ENCODE assay signal across 21 cellular contexts in the genomic region with DNA sequence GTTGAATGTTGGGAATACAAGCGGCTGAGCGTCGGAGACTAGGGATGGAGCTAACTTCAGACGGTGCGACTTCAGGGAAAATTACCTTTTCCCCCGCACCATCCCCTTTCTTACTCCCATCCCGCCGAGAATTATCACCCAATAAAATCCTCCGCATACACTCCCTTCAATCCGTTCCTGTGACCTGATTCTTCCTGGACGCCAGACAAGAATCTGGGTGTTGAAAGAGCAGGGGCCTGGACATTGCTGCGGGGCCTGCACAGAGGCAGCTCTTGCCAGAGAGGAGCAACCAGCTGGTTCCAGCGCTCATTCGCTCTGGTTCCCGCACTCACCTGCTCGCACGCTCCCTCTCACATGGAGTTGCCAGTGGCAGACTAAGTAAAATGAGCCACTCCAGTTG.
DNase-seq lines count a peak whose midpoint lies in the region; ATAC-seq, FAIRE-seq and TF ChIP-seq lines count a peak whose summit lies in the region.
"Had no signal": no experiment of that assay in that cellular context is flagged by ENCODE, and none has a peak within 500 bp of the region (broad histone marks: within the 10 kb centered on the region; RNA-seq: fewer than 3 reads in every experiment).

No MANE protein-coding gene starts in this region.

- H3K36me3 ChIP-seq in GM23338 (ENCODE audit: insufficient read depth): no peaks in the 10 kb centered on the region
- no peaks in the 10 kb centered on the region for H3K36me3 ChIP-seq in H1 (ENCODE audit: control insufficient read depth in 2 of 4, insufficient read depth in 4 of 4, low read length in 3 of 4)
- H3K36me3 ChIP-seq: adrenal gland, breast epithelium, colonic mucosa, esophagus squamous epithelium, gastroesophageal sphincter, right lobe of liver, tibial artery had no signal

- no peak overlapping the region for H3K27ac ChIP-seq in GM23338 (ENCODE audit: low read depth)
- no peak overlapping the region for H3K27ac ChIP-seq in H1 (ENCODE audit: low read depth, low read length)
- H3K27ac ChIP-seq: adrenal gland, breast epithelium, colonic mucosa, esophagus squamous epithelium, gastroesophageal sphincter, right lobe of liver, tibial artery had no signal

- TF ChIP-seq CTCF in GM23338 (conservative IDR thresholded peaks at IDR 0.05; ENCODE audit: low read depth in 2 of 2) (no peak), H1 (IDR thresholded peaks at IDR 0.05; ENCODE audit: control extremely low read depth in 1 of 3, insufficient read depth in 1 of 3, low read depth in 1 of 3, low read length in 3 of 3) (no peak)

- no peaks in the 10 kb centered on the region for H3K23me2 ChIP-seq in H1 (ENCODE audit: low read depth, low read length)

- peak; percentile 33 for DNase-seq in GM23338 (ENCODE audit: low spot score)
- DNase-seq in H1 (ENCODE audit: low read depth in 1 of 2, low spot score in 2 of 2): peak in 1 of 2 experiments; percentile 57
- peak; percentile 26 for DNase-seq in skeletal muscle cell (ENCODE audit: low read depth)
- no peak for DNase-seq in DMS79 (lab: John Stamatoyannopoulos, UW)
- DNase-seq: adrenal gland; colonic mucosa; esophagus squamous epithelium; GOT3; immature natural killer cell; Kasumi-1; NCI-H187; NCI-H69; right lobe of liver; stimulated activated naive CD8-positive, alpha-beta T cell treated with anti-CD3 and anti-CD28 coated beads, Interleukin-15, amount 100 ng/mL, for 72 hours; tibial artery had no signal

- peak overlapping the region; percentile 89 for H2AFZ ChIP-seq in GM23338
- peak overlapping the region; percentile 85 for H2AFZ ChIP-seq in H1 (ENCODE audit: low read length)

- H3K4me3 ChIP-seq in GM23338 (peak overlapping the region; percentile 50), H1 (ENCODE audit: extremely low read depth in 1 of 4, insufficient read depth in 2 of 4, low read depth in 3 of 4, low read length in 4 of 4) (peak overlapping the region; percentile 30 to 60 (median 52); a peak in 7 of 8 replicates), iPS-11a (ENCODE audit: low read depth, low read length) (peak overlapping the region; percentile 30), skeletal muscle cell (ENCODE audit: low read depth, low read length) (no peak overlapping the region)
- H3K4me3 ChIP-seq: adrenal gland, breast epithelium, colonic mucosa, esophagus squamous epithelium, gastroesophageal sphincter, right lobe of liver, tibial artery had no signal

- H2BK120ac ChIP-seq in H1 (replicated peaks; ENCODE audit: low read depth, low read length): no peak overlapping the region

- no peak overlapping the region for H3K14ac ChIP-seq in H1 (ENCODE audit: insufficient read length)

- H4K91ac ChIP-seq in H1 (replicated peaks; ENCODE audit: insufficient read length, low read length): no peak overlapping the region

- no peak for TF ChIP-seq POLR2A in H1 (IDR thresholded peaks at IDR 0.05; ENCODE audit: control extremely low read depth in 1 of 2, low read depth in 2 of 2, low read length in 2 of 2)

- H3K27me3 ChIP-seq in GM23338 (ENCODE audit: insufficient read depth) (no peaks in the 10 kb centered on the region), H1 (replicated peaks in 1 of 4; ENCODE audit: control insufficient read depth in 3 of 4, extremely low read depth in 1 of 4, insufficient read depth in 3 of 4, low read length in 3 of 4) (no peaks in the 10 kb centered on the region)
- H3K27me3 ChIP-seq: adrenal gland, breast epithelium, colonic mucosa, esophagus squamous epithelium, gastroesophageal sphincter, right lobe of liver, tibial artery had no signal

- H2BK15ac ChIP-seq in H1 (ENCODE audit: low read length): no peak overlapping the region

- H3K79me1 ChIP-seq in H1 (ENCODE audit: low read depth, low read length): no peaks in the 10 kb centered on the region

- H3K9me3 ChIP-seq in H1 (ENCODE audit: insufficient read depth in 2 of 2, low read depth in 1 of 2, low read length in 1 of 2): 0 out of 4 replicates have a peak, but pooled peaks cover 0 to 3% of the 10 kb centered on the region in 2 experiments
- H3K9me3 ChIP-seq: adrenal gland, breast epithelium, colonic mucosa, esophagus squamous epithelium, gastroesophageal sphincter, right lobe of liver, tibial artery had no signal

- H3K18ac ChIP-seq in H1 (ENCODE audit: extremely low read depth, low read length): 0 out of 2 replicates have a peak overlapping the region, but pooled peaks have one; percentile 6

- TF ChIP-seq RAD21 in H1 (IDR thresholded peaks at IDR 0.05 in 1 of 2, conservative IDR thresholded peaks at IDR 0.05 in 1 of 2; ENCODE audit: low read depth in 2 of 2, low read length in 2 of 2): no peak

- H3K23ac ChIP-seq in H1 (ENCODE audit: insufficient read length): no peak overlapping the region

- no peak overlapping the region; the same call in 1 of the 2 replicates for H4K8ac ChIP-seq in H1 (ENCODE audit: extremely low read depth, insufficient read depth, low read length)

- peak overlapping the region; percentile 61; the same call in 1 of the 2 replicates for H2BK12ac ChIP-seq in H1 (ENCODE audit: low read depth, low read length)

- no peak for TF ChIP-seq EP300 in H1 (IDR thresholded peaks at IDR 0.05; ENCODE audit: borderline replicate concordance in 1 of 2, low read depth in 2 of 2, low read length in 2 of 2)

- peak overlapping the region; percentile 70 for H3K4me2 ChIP-seq in GM23338
- H3K4me2 ChIP-seq in H1 (ENCODE audit: insufficient read depth in 1 of 2, low read depth in 2 of 2, low read length in 2 of 2): peak overlapping the region; percentile 61 to 87

- H3K4me1 ChIP-seq in GM23338 (ENCODE audit: insufficient read depth) (0 out of 2 replicates have a peak, but pooled peaks cover 10% of the 10 kb centered on the region), H1 (replicated peaks in 1 of 4; ENCODE audit: control insufficient read depth in 3 of 4, insufficient read depth in 4 of 4, low read length in 3 of 4) (peaks cover 0 to 5% (median 2%) of the 10 kb centered on the region in 4 experiments; a peak in 4 of 7 replicates)
- H3K4me1 ChIP-seq: adrenal gland, breast epithelium, colonic mucosa, gastroesophageal sphincter, right lobe of liver, tibial artery had no signal

- H3K4me3 Mint-ChIP-seq in GM23338: no peak overlapping the region; the same call in 2 of the 3 replicates
- H3K4me3 Mint-ChIP-seq: immature natural killer cell; stimulated activated naive CD8-positive, alpha-beta T cell treated with anti-CD3 and anti-CD28 coated beads, Interleukin-15, amount 100 ng/mL, for 72 hours; T-helper 1 cell treated with Interleukin-12 subunit alpha and Interleukin-12 subunit beta and Interleukin-4 antibody, amounts not matched to agents 30 μg/mL and 1 μg/mL, for 36 hours had no signal

- no peaks in the 10 kb centered on the region for H3F3A ChIP-seq in GM23338 (replicated peaks; ENCODE audit: low read depth)

- H3K27ac Mint-ChIP-seq in GM23338: no peak overlapping the region
- H3K27ac Mint-ChIP-seq: immature natural killer cell; stimulated activated naive CD8-positive, alpha-beta T cell treated with anti-CD3 and anti-CD28 coated beads, Interleukin-15, amount 100 ng/mL, for 72 hours; T-helper 1 cell treated with Interleukin-12 subunit alpha and Interleukin-12 subunit beta and Interleukin-4 antibody, amounts not matched to agents 30 μg/mL and 1 μg/mL, for 36 hours had no signal

- ATAC-seq in GM23338 (peak; percentile 69), HG02623 (IDR thresholded peaks at IDR 0.05; ENCODE audit: unreplicated experiment) (no peak), GM18861 (IDR thresholded peaks at IDR 0.05; ENCODE audit: unreplicated experiment) (no peak)
- ATAC-seq: gastroesophageal sphincter; right lobe of liver; stimulated activated naive CD8-positive, alpha-beta T cell treated with anti-CD3 and anti-CD28 coated beads, Interleukin-15, amount 100 ng/mL, for 72 hours had no signal

- H3K27me3 Mint-ChIP-seq in GM23338 (ENCODE audit: insufficient read depth, low read depth, poor library complexity): no peaks in the 10 kb centered on the region
- H3K27me3 Mint-ChIP-seq: stimulated activated naive CD8-positive, alpha-beta T cell treated with anti-CD3 and anti-CD28 coated beads, Interleukin-15, amount 100 ng/mL, for 72 hours had no signal

- H3K9me2 ChIP-seq in GM23338 (ENCODE audit: insufficient read depth): no peaks in the 10 kb centered on the region

- H4K20me1 ChIP-seq in GM23338 (replicated peaks; ENCODE audit: insufficient read depth): no peaks in the 10 kb centered on the region
- no peaks in the 10 kb centered on the region for H4K20me1 ChIP-seq in H1 (replicated peaks in 1 of 2; ENCODE audit: control insufficient read depth in 1 of 2, insufficient read depth in 2 of 2, low read length in 2 of 2)

- FAIRE-seq in H1 (lab: Jason Lieb, UNC): no peak

- no peak overlapping the region for H2AK5ac ChIP-seq in H1 (ENCODE audit: low read depth, low read length)

- H2BK20ac ChIP-seq in H1 (ENCODE audit: low read length): no peak overlapping the region

- no peaks in the 10 kb centered on the region for H3K36me3 Mint-ChIP-seq in GM23338 (ENCODE audit: low read depth)
- H3K36me3 Mint-ChIP-seq: immature natural killer cell had no signal

- no peak overlapping the region for H4K5ac ChIP-seq in H1 (ENCODE audit: insufficient read length, low read depth, low read length)

- H3K56ac ChIP-seq in H1 (replicated peaks; ENCODE audit: insufficient read length, low read depth, low read length): no peak overlapping the region

- POLR2A ChIA-PET in H1 (lab: Charles Lee; ENCODE audit: partially characterized antibody): interaction anchor here (0.9 kb wide), 1 partner anchor 10 kb away, joined by 3 read pairs; no protein-coding TSS in a partner anchor

- peaks cover 3% of the 10 kb centered on the region; the same call in 2 of the 3 replicates for H3K9me3 Mint-ChIP-seq in GM23338
- H3K9me3 Mint-ChIP-seq: stimulated activated naive CD8-positive, alpha-beta T cell treated with anti-CD3 and anti-CD28 coated beads, Interleukin-15, amount 100 ng/mL, for 72 hours; T-helper 1 cell treated with Interleukin-12 subunit alpha and Interleukin-12 subunit beta and Interleukin-4 antibody, amounts not matched to agents 30 μg/mL and 1 μg/mL, for 36 hours had no signal

- 52% methylated on average over 17 of the region's 17 CpGs; no CpG with 5 or more reads in 1 of the 2 experiments for WGBS in H1 (ENCODE audit: extremely low coverage in 1 of 2, insufficient coverage in 1 of 2, insufficient read length in 1 of 2, insufficient replicate concordance in 2 of 2, low coverage in 1 of 2, low lambda C conversion rate in 2 of 2, missing lambda C conversion rate in 1 of 2), 2 experiments

- peak overlapping the region in 1 of 4 experiments; percentile 28; a peak in 1 of 7 replicates for H3K9ac ChIP-seq in H1 (replicated peaks in 1 of 4; ENCODE audit: extremely low read depth in 1 of 4, low read depth in 3 of 4, low read length in 3 of 4)

- no peak overlapping the region for H2BK5ac ChIP-seq in H1 (ENCODE audit: low read depth, low read length)

- CTCF ChIA-PET in H1 (lab: Charles Lee; ENCODE audit: partially characterized antibody): interaction anchor here (1.0 kb wide), 2 partner anchors 86 to 1012 kb away, joined by 3 to 4 read pairs; no protein-coding TSS in a partner anchor

- H3K4me1 Mint-ChIP-seq in GM23338: peaks cover 18% of the 10 kb centered on the region
- H3K4me1 Mint-ChIP-seq: immature natural killer cell; stimulated activated naive CD8-positive, alpha-beta T cell treated with anti-CD3 and anti-CD28 coated beads, Interleukin-15, amount 100 ng/mL, for 72 hours had no signal

- H3K79me2 ChIP-seq in GM23338 (replicated peaks; ENCODE audit: insufficient read depth) (no peaks in the 10 kb centered on the region), H1 (ENCODE audit: control insufficient read depth in 1 of 2, insufficient read depth in 2 of 2, low read length in 2 of 2) (no peaks in the 10 kb centered on the region)

- no peak overlapping the region for H3K4ac ChIP-seq in H1 (replicated peaks; ENCODE audit: insufficient read length, low read depth, low read length)
